Comparison of ENCODE assay signal across 16 cellular contexts in the genomic region with DNA sequence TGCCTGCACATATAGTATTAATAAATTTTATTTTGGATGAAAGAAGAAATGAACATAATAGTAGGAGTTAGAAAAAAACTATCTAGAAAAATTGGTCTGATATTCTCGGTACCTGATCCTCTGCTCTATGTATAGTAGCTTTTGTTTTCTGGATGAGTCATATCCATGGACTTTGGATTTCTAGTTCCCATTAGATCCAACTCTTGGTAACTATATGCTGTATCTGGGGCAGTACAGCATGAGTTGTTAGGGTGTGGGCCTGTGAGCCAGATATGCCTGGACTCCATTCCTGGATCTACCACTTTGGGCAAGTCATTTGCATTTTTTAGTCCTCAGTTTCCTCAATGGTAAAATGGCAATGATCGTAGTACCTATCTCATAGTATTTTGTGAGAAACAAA.
DNase-seq lines count a peak whose midpoint lies in the region; ATAC-seq, FAIRE-seq and TF ChIP-seq lines count a peak whose summit lies in the region.
"Had no signal": no experiment of that assay in that cellular context is flagged by ENCODE, and none has a peak within 500 bp of the region (broad histone marks: within the 10 kb centered on the region; RNA-seq: fewer than 3 reads in every experiment).

No MANE protein-coding gene starts in this region.

- no peaks in the 10 kb centered on the region for H3K36me3 ChIP-seq in astrocyte (ENCODE audit: insufficient read depth, low read length)

- H3K4me1 ChIP-seq in astrocyte (ENCODE audit: insufficient read depth, low read length) = no peaks in the 10 kb centered on the region

- no peak overlapping the region for H3K27ac Mint-ChIP-seq in astrocyte (ENCODE audit: unreplicated experiment)
- H3K27ac Mint-ChIP-seq in stimulated activated naive B cell treated with anti-CD40 and anti-IgM and Interleukin-4, amounts not matched to agents 10 μg/mL and 1 μg/mL and 100 μg/mL, for 72 hours = no peak overlapping the region
- H3K27ac Mint-ChIP-seq in naive thymus-derived CD8-positive, alpha-beta T cell = no peak overlapping the region
- H3K27ac Mint-ChIP-seq: B cell; CD4-positive, alpha-beta T cell had no signal

- peak; percentile 100 for ATAC-seq in left colon
- no peak for ATAC-seq in stimulated activated naive B cell treated with anti-CD40 and anti-IgM and Interleukin-4, amounts not matched to agents 10 μg/mL and 1 μg/mL and 100 μg/mL, for 72 hours (replicated peaks)
- ATAC-seq in naive thymus-derived CD8-positive, alpha-beta T cell = no peak

- no peaks in the 10 kb centered on the region for H4K20me1 ChIP-seq in astrocyte (ENCODE audit: insufficient read depth, low read length)

- no peaks in the 10 kb centered on the region for H3K9me3 ChIP-seq in astrocyte (ENCODE audit: insufficient read depth, low read depth, low read length)

- no peak overlapping the region for H2AFZ ChIP-seq in astrocyte (ENCODE audit: low read depth, low read length)

- TF ChIP-seq CTCF in astrocyte (IDR thresholded peaks at IDR 0.05; ENCODE audit: insufficient read depth, low read depth, low read length) = no peak

- no peaks in the 10 kb centered on the region for H3K27me3 ChIP-seq in astrocyte (ENCODE audit: insufficient read depth, low read length)

- no peaks in the 10 kb centered on the region for H3K27me3 Mint-ChIP-seq in astrocyte (ENCODE audit: low read depth, unreplicated experiment)
- H3K27me3 Mint-ChIP-seq in stimulated activated naive B cell treated with anti-CD40 and anti-IgM and Interleukin-4, amounts not matched to agents 10 μg/mL and 1 μg/mL and 100 μg/mL, for 72 hours = no peaks in the 10 kb centered on the region
- peaks cover 0 to 11% (median 2%) of the 10 kb centered on the region in 5 donors for H3K27me3 Mint-ChIP-seq in naive thymus-derived CD8-positive, alpha-beta T cell
- H3K27me3 Mint-ChIP-seq: CD4-positive, alpha-beta T cell had no signal

- no peak overlapping the region for H3K27ac ChIP-seq in astrocyte (ENCODE audit: low read depth, low read length)
- H3K27ac ChIP-seq: SK-N-MC had no signal

- no peak overlapping the region for H3K4me3 Mint-ChIP-seq in astrocyte (ENCODE audit: unreplicated experiment)
- H3K4me3 Mint-ChIP-seq in stimulated activated naive B cell treated with anti-CD40 and anti-IgM and Interleukin-4, amounts not matched to agents 10 μg/mL and 1 μg/mL and 100 μg/mL, for 72 hours = no peak overlapping the region
- H3K4me3 Mint-ChIP-seq in naive thymus-derived CD8-positive, alpha-beta T cell = no peak overlapping the region
- H3K4me3 Mint-ChIP-seq: B cell; CD4-positive, alpha-beta T cell had no signal

- DNase-seq in HT1080 (ENCODE audit: low read depth) = peak; percentile 82
- DNase-seq in astrocyte (ENCODE audit: low read depth) = peak; percentile 13
- DNase-seq in left colon = peak; percentile 14 to 24
- no peak for DNase-seq in stimulated activated naive B cell treated with anti-CD40 and anti-IgM and Interleukin-4, amounts not matched to agents 10 μg/mL and 1 μg/mL and 100 μg/mL, for 72 hours
- DNase-seq in naive thymus-derived CD8-positive, alpha-beta T cell = no peak
- DNase-seq in NCI-H1048 (lab: John Stamatoyannopoulos, UW) = no peak
- no peak for DNase-seq in medulla oblongata (ENCODE audit: extremely low spot score)
- DNase-seq: CD4-positive, alpha-beta T cell; NCI-H1092; NCI-H1694 treated with DMSO at 0.1 percent for 48 hours; NCI-H69; NK-92 treated with Interleukin-12 subunit alpha and Interleukin-12 subunit beta, amount 100 ng/mL, for 24 hours; OCI-M1 had no signal

- no peaks in the 10 kb centered on the region for H3K9me3 Mint-ChIP-seq in astrocyte (ENCODE audit: unreplicated experiment)
- peaks cover 2 to 4% of the 10 kb centered on the region in 2 donors for H3K9me3 Mint-ChIP-seq in stimulated activated naive B cell treated with anti-CD40 and anti-IgM and Interleukin-4, amounts not matched to agents 10 μg/mL and 1 μg/mL and 100 μg/mL, for 72 hours
- peaks cover 0 to 10% (median 4%) of the 10 kb centered on the region in 9 donors for H3K9me3 Mint-ChIP-seq in naive thymus-derived CD8-positive, alpha-beta T cell
- H3K9me3 Mint-ChIP-seq: CD4-positive, alpha-beta T cell had no signal

- no peaks in the 10 kb centered on the region for H3K79me2 ChIP-seq in astrocyte (ENCODE audit: insufficient read depth, low read length)

- no peak overlapping the region for H3K9ac ChIP-seq in astrocyte (ENCODE audit: low read length)

- intact Hi-C loops in left colon (cut with DNase I, micrococcal nuclease) = no loop called here

- H3K4me2 ChIP-seq in astrocyte (ENCODE audit: low read length) = no peak overlapping the region

- no peaks in the 10 kb centered on the region for H3K36me3 Mint-ChIP-seq in astrocyte (ENCODE audit: low read depth, unreplicated experiment)
- H3K36me3 Mint-ChIP-seq in stimulated activated naive B cell treated with anti-CD40 and anti-IgM and Interleukin-4, amounts not matched to agents 10 μg/mL and 1 μg/mL and 100 μg/mL, for 72 hours = no peaks in the 10 kb centered on the region
- no peaks in the 10 kb centered on the region for H3K36me3 Mint-ChIP-seq in naive thymus-derived CD8-positive, alpha-beta T cell

- peaks cover 2% of the 10 kb centered on the region for H3K4me1 Mint-ChIP-seq in astrocyte (ENCODE audit: low read depth, unreplicated experiment)
- no peaks in the 10 kb centered on the region for H3K4me1 Mint-ChIP-seq in stimulated activated naive B cell treated with anti-CD40 and anti-IgM and Interleukin-4, amounts not matched to agents 10 μg/mL and 1 μg/mL and 100 μg/mL, for 72 hours
- H3K4me1 Mint-ChIP-seq in naive thymus-derived CD8-positive, alpha-beta T cell = no peaks in the 10 kb centered on the region
- H3K4me1 Mint-ChIP-seq: B cell had no signal

- no peak overlapping the region for H3K4me3 ChIP-seq in astrocyte (ENCODE audit: insufficient read depth, low read depth, low read length)
- H3K4me3 ChIP-seq: SK-N-MC had no signal

- no peak for FAIRE-seq in astrocyte (lab: Jason Lieb, UNC)
- FAIRE-seq: H1 had no signal

- POLR2A ChIA-PET in naive thymus-derived CD8-positive, alpha-beta T cell (lab: Charles Lee) = no interaction called here

Comparison
In these comparisons a context has a peak if more than half of its experiments do, and no peak if none do; other contexts are left out.
1. DNase-seq: peak in HT1080 (single experiment), astrocyte (single experiment) and left colon (2 of 2); none in stimulated activated naive B cell treated with anti-CD40 and anti-IgM and Interleukin-4, amounts not matched to agents 10 μg/mL and 1 μg/mL and 100 μg/mL, for 72 hours (single experiment), naive thymus-derived CD8-positive, alpha-beta T cell (0 of 10), NCI-H1048 (single experiment) and medulla oblongata (single experiment).